In genomic region chr5:13973724-13974123, GRCh38 we compare ENCODE assay signal across 35 cellular contexts.
"Had no signal": no experiment of that assay in that cellular context is flagged by ENCODE, and none has a peak within 500 bp of the region (broad histone marks: within the 10 kb centered on the region; RNA-seq: fewer than 3 reads in every experiment).

No MANE protein-coding gene starts in this region.

- DNase-seq: Karpas-422, Kasumi-1, MG63, MM.1S, MV-4-11, NCI-H1048, NCI-H1092, NCI-H1092 treated with DMSO at 0.1 percent for 48 hours, NCI-H1105, NCI-H1105 treated with DMSO at 0.1 percent for 48 hours, NCI-H1417, NCI-H1417 treated with DMSO at 0.1 percent for 48 hours, NCI-H1436, NCI-H1436 treated with DMSO at 0.1 percent for 48 hours, NCI-H146, NCI-H1694, NCI-H1694 treated with DMSO at 0.1 percent for 48 hours, NCI-H187, NCI-H187 treated with DMSO at 0.1 percent for 48 hours, NCI-H1930, NCI-H2029, NCI-H2029 treated with DMSO at 0.1 percent for 48 hours, NCI-H2081, NCI-H2081 treated with DMSO at 0.1 percent for 48 hours, NCI-H2107, NCI-H2171, NCI-H2171 treated with DMSO at 0.1 percent for 48 hours, NCI-H2227 treated with DMSO at 0.1 percent for 48 hours, NCI-H226, NCI-H345, NCI-H446, NCI-H446 treated with DMSO at 0.1 percent for 48 hours, NCI-H510A, NCI-H510A treated with DMSO at 0.1 percent for 48 hours, NCI-H524 had no signal

- H3K4me3 ChIP-seq: MG63 had no signal

- H3K27me3 ChIP-seq: MG63 had no signal
